Comparison of ENCODE assay signal across 12 cellular contexts in genomic region chr2:26946841-26947784, GRCh38. TPM values are rescaled to one million over a fixed set of nuclear protein-coding genes. Genes with fewer than 3 reads are reported as not detected.
DNase-seq lines count a peak whose midpoint lies in the region; ATAC-seq and TF ChIP-seq lines count a peak whose summit lies in the region.
"Had no signal": no experiment of that assay in that cellular context is flagged by ENCODE, and none has a peak within 500 bp of the region (broad histone marks: within the 10 kb centered on the region; RNA-seq: fewer than 3 reads in every experiment).

No MANE protein-coding gene starts in this region.

- POLR2A ChIA-PET in BJ (lab: Charles Lee): no interaction called here

- H3K36me3 ChIP-seq in BJ (ENCODE audit: control insufficient read depth, insufficient read depth, low read length) (no peaks in the 10 kb centered on the region), MG63 (no peaks in the 10 kb centered on the region), body of pancreas (replicated peaks in 1 of 2; ENCODE audit: insufficient read depth in 1 of 2, low read depth in 2 of 2) (no peaks in the 10 kb centered on the region), lower lobe of right lung (no peaks in the 10 kb centered on the region)
- H3K36me3 ChIP-seq: tibial nerve had no signal

- H3K4me1 ChIP-seq in body of pancreas (peaks cover 11% of the 10 kb centered on the region), lower lobe of right lung (peaks cover 8% of the 10 kb centered on the region)

- DNase-seq in BJ (ENCODE audit: low read depth): no peak
- peak; percentile 17 for DNase-seq in MG63
- peak; percentile 77 to 86 (median 84) for DNase-seq in body of pancreas
- peak; percentile 78 for DNase-seq in lower lobe of right lung
- no peak for DNase-seq in erythroblast (lab: John Stamatoyannopoulos, UW)
- no peak for DNase-seq in COR-L47 (lab: John Stamatoyannopoulos, UW)
- DNase-seq: activated CD8-positive, alpha-beta T cell treated with anti-CD3 and anti-CD28 coated beads for 36 hours; cortex of kidney; immature natural killer cell had no signal

- H3K9me3 ChIP-seq in MG63 (no peaks in the 10 kb centered on the region), body of pancreas (no peaks in the 10 kb centered on the region), lower lobe of right lung (no peaks in the 10 kb centered on the region)
- H3K9me3 ChIP-seq: tibial nerve had no signal

- ATAC-seq in body of pancreas: peak; percentile 84
- ATAC-seq in lower lobe of right lung: peak; percentile 81 to 82
- no peak for ATAC-seq in HG02840 (IDR thresholded peaks at IDR 0.05; ENCODE audit: low FRiP score, unreplicated experiment)
- ATAC-seq in HG03039 (IDR thresholded peaks at IDR 0.05; ENCODE audit: unreplicated experiment): no peak
- ATAC-seq: activated CD8-positive, alpha-beta T cell treated with anti-CD3 and anti-CD28 coated beads for 36 hours had no signal

- 11 to 42% methylated on average over 12 to 34 of the region's 34 CpGs for WGBS in body of pancreas, 2 donors

- H3K27me3 ChIP-seq in BJ (ENCODE audit: control insufficient read depth, insufficient read depth, low read length) (peaks cover 13% of the 10 kb centered on the region), MG63 (no peaks in the 10 kb centered on the region), body of pancreas (peaks cover 0 to 7% of the 10 kb centered on the region in 2 donors), lower lobe of right lung (ENCODE audit: low read depth) (peaks cover 34% of the 10 kb centered on the region)

- intact Hi-C loops in body of pancreas (cut with DNase I) (no loop called here), lower lobe of right lung (cut with DNase I) (loop anchor here (10.0 kb wide), 1 partner anchor 102 kb away; the partner anchor contains the start of gene DPYSL5)

- no peak overlapping the region for H3K4me3 ChIP-seq in BJ (ENCODE audit: low read depth, low read length)
- H3K4me3 ChIP-seq in MG63: no peak overlapping the region
- no peak overlapping the region for H3K4me3 ChIP-seq in body of pancreas
- no peak overlapping the region for H3K4me3 ChIP-seq in lower lobe of right lung

- CTCF ChIA-PET in BJ (lab: Yijun Ruan, JAX): interaction anchor here (1.2 kb wide), 1 partner anchor 101 kb away, joined by 5 read pairs; no protein-coding TSS in a partner anchor

- TF ChIP-seq CTCF in BJ (IDR thresholded peaks at IDR 0.05; ENCODE audit: insufficient read depth, low read depth, low read length) (0 out of 2 replicates have a peak, but pooled peaks have one; percentile 6), body of pancreas (IDR thresholded peaks at IDR 0.05) (peak in 4 of 7 experiments; percentile 14 to 37 (median 26)), lower lobe of right lung (IDR thresholded peaks at IDR 0.05) (no peak)

- no peak for TF ChIP-seq POLR2A in body of pancreas (IDR thresholded peaks at IDR 0.05)
- no peak for TF ChIP-seq POLR2A in erythroblast (IDR thresholded peaks at IDR 0.05; ENCODE audit: low read length)

- H3K27ac ChIP-seq in body of pancreas (no peak overlapping the region), lower lobe of right lung (no peak overlapping the region)
- H3K27ac ChIP-seq: tibial nerve had no signal

RNA-seq across cellular contexts. Expression of gene MAPRE3, which starts 23.3 kb away (rescaled TPM):
- polyA plus RNA-seq in BJ (2011; rRNA removed): 12.0 and 15.3 TPM in 2 replicates
- polyA minus RNA-seq in BJ (2011; rRNA and poly(A)+ RNA removed): 8.1 and 9.1 TPM in 2 replicates
- 4.8 and 7.9 TPM in 2 replicates for total RNA-seq in MG63 (2014; rRNA removed; shearing (Covaris generic); ENCODE audit: low replicate concordance)
- total RNA-seq in body of pancreas (10 to 100 TPM in 1 of 2 donors, 1 to 10 TPM in 1; 9.3 to 15.8 TPM), lower lobe of right lung (27.1 TPM)

Comparison
In these comparisons a context has a peak if more than half of its experiments do, and no peak if none do; other contexts are left out.
1. DNase-seq: peak in MG63 (single experiment), body of pancreas (4 of 4) and lower lobe of right lung (single experiment); none in BJ (single experiment), erythroblast (0 of 2) and COR-L47 (single experiment).
2. ATAC-seq: peak in body of pancreas (single experiment) and lower lobe of right lung (2 of 2); none in HG02840 (single experiment) and HG03039 (single experiment).